2 cellular contexts compared by ENCODE assay signal in genomic region chr1:172585861-172586260, GRCh38.
TF ChIP-seq lines count a peak whose summit lies in the region.

No MANE protein-coding gene starts in this region.

TF ChIP-seq in IMR-90, 13 proteins besides CTCF, POLR2A, EP300 and RAD21:
- TF ChIP-seq BHLHE40 (IDR thresholded peaks at IDR 0.05; ENCODE audit: low read depth, low read length) (no peak), MAFK (IDR thresholded peaks at IDR 0.05; ENCODE audit: low read depth, low read length) (no peak), MXI1 (IDR thresholded peaks at IDR 0.05; ENCODE audit: borderline replicate concordance, low read depth, low read length) (no peak), SMC3 (IDR thresholded peaks at IDR 0.05; ENCODE audit: low read depth, low read length) (no peak), RCOR1 (IDR thresholded peaks at IDR 0.05; ENCODE audit: insufficient replicate concordance, low read length) (no peak), MAZ (IDR thresholded peaks at IDR 0.05; ENCODE audit: borderline replicate concordance, low read depth, low read length) (no peak), NFE2L2 (IDR thresholded peaks at IDR 0.05; ENCODE audit: low read depth, low read length) (no peak), RFX5 (IDR thresholded peaks at IDR 0.05; ENCODE audit: low read depth, low read length) (no peak), CHD1 (IDR thresholded peaks at IDR 0.05; ENCODE audit: low read depth, low read length) (no peak), FOS (IDR thresholded peaks at IDR 0.05; ENCODE audit: low read depth, low read length) (no peak), CEBPB (IDR thresholded peaks at IDR 0.05; ENCODE audit: low read depth, low read length) (no peak)
- TF ChIP-seq, protein P1, sequence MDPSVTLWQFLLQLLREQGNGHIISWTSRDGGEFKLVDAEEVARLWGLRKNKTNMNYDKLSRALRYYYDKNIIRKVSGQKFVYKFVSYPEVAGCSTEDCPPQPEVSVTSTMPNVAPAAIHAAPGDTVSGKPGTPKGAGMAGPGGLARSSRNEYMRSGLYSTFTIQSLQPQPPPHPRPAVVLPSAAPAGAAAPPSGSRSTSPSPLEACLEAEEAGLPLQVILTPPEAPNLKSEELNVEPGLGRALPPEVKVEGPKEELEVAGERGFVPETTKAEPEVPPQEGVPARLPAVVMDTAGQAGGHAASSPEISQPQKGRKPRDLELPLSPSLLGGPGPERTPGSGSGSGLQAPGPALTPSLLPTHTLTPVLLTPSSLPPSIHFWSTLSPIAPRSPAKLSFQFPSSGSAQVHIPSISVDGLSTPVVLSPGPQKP (IDR thresholded peaks at IDR 0.05; ENCODE audit: borderline replicate concordance, low read depth, low read length), result no peak
- TF ChIP-seq, protein P2, sequence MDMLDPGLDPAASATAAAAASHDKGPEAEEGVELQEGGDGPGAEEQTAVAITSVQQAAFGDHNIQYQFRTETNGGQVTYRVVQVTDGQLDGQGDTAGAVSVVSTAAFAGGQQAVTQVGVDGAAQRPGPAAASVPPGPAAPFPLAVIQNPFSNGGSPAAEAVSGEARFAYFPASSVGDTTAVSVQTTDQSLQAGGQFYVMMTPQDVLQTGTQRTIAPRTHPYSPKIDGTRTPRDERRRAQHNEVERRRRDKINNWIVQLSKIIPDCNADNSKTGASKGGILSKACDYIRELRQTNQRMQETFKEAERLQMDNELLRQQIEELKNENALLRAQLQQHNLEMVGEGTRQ (IDR thresholded peaks at IDR 0.05; ENCODE audit: low read depth, low read length), result no peak

TF ChIP-seq in HepG2, 621 proteins besides CTCF, POLR2A, EP300 and RAD21:
- TF ChIP-seq, protein P3, sequence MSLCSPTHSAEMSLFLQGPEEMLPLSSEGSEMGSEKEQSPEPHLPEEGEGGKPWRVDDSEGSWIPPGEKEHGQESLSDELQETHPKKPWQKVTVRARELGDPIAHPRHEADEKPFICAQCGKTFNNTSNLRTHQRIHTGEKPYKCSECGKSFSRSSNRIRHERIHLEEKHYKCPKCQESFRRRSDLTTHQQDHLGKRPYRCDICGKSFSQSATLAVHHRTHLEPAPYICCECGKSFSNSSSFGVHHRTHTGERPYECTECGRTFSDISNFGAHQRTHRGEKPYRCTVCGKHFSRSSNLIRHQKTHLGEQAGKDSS (CRISPR knock-in tag; IDR thresholded peaks at IDR 0.05; ENCODE audit: borderline replicate concordance, low read depth), result no peak
- TF ChIP-seq MYC (CRISPR knock-in tag; IDR thresholded peaks at IDR 0.05; ENCODE audit: borderline replicate concordance), result no peak
- no peak for TF ChIP-seq ZNF34 (CRISPR knock-in tag; IDR thresholded peaks at IDR 0.05; ENCODE audit: borderline replicate concordance)
- no peak for TF ChIP-seq NFKBIZ (CRISPR knock-in tag; IDR thresholded peaks at IDR 0.05)
- TF ChIP-seq BORCS8-MEF2B (CRISPR knock-in tag; IDR thresholded peaks at IDR 0.05), result no peak
- no peak for TF ChIP-seq ZFY (CRISPR knock-in tag; IDR thresholded peaks at IDR 0.05)
- TF ChIP-seq REXO4 (CRISPR knock-in tag; IDR thresholded peaks at IDR 0.05; ENCODE audit: borderline replicate concordance), result no peak
- no peak for TF ChIP-seq TERF1 (CRISPR knock-in tag; IDR thresholded peaks at IDR 0.05)
- TF ChIP-seq PHB2 (IDR thresholded peaks at IDR 0.05; ENCODE audit: partially characterized antibody), result no peak
